8 cellular contexts compared by ENCODE assay signal in the genomic region with DNA sequence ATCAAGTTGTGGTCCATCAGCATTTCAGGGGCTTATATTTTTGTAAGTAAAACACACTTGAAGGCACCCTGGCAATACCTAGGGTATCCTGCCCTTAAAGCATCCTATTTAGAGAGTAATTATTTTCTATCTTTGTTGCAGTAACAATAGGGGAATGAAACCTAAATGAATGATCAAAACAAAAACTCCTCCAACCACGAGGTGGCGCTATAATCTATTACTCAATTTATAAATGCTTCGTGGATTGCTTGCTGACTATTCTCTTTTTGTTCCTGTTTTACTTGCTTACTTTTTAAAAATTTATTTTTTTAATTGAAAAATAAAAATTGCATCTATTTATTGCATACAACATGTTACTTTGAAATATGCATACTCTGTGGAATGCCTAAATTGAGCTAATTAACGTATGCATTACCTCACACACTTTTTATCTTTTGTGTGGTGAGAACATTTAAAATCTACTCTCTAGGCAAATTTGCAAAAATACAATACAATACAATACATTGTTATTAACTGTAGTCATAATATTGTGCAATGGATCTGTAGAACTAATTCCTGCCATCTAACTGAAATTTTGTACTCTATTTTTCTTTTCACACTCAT.
DNase-seq lines count a peak whose midpoint lies in the region; ATAC-seq, FAIRE-seq and TF ChIP-seq lines count a peak whose summit lies in the region.

No MANE protein-coding gene starts in this region.

- CTCF ChIA-PET in AG04450 (lab: Charles Lee): interaction anchor here (0.5 to 7.1 kb wide), 16 partner anchors 8 to 346 kb away, joined by 3 to 38 read pairs (median 4); a partner anchor contains a TSS
- CTCF ChIA-PET in GM10248 (lab: Yijun Ruan, JAX): interaction anchor here (0.7 to 3.5 kb wide), 14 partner anchors 9 to 331 kb away, joined by 3 to 15 read pairs (median 4); no protein-coding TSS in a partner anchor
- CTCF ChIA-PET in GM12878 (lab: Yijun Ruan, JAX): interaction anchor here (0.5 to 5.4 kb wide), 18 partner anchors 10 to 572 kb away, joined by 3 to 33 read pairs (median 4); no protein-coding TSS in a partner anchor

- no peak overlapping the region for H2BK120ac ChIP-seq in mesenchymal stem cell (ENCODE audit: low read depth, low read length)

- no peak overlapping the region for H3K23ac ChIP-seq in mesenchymal stem cell (ENCODE audit: low read length in 2 of 2)

- H2AK5ac ChIP-seq in mesenchymal stem cell (ENCODE audit: low read length, severe bottlenecking): no peak overlapping the region

- TF ChIP-seq CTCF in AG04450 (IDR thresholded peaks at IDR 0.05; ENCODE audit: low read depth, low read length): peak; percentile 55
- peak; percentile 41 for TF ChIP-seq CTCF in GM10248 (IDR thresholded peaks at IDR 0.05; ENCODE audit: control extremely low read depth, extremely low read depth, low read depth, missing control alignments)
- TF ChIP-seq CTCF in GM12878 (IDR thresholded peaks at IDR 0.05 in 2 of 3, conservative IDR thresholded peaks at IDR 0.05 in 1 of 3; ENCODE audit: control insufficient read depth in 2 of 3, extremely low read depth in 1 of 3, insufficient read depth in 1 of 3, low read depth in 3 of 3, low read length in 3 of 3): peak; percentile 45 to 50 (median 49); a peak in 5 of 6 replicates

- no peak for TF ChIP-seq POLR2A in GM12878 (IDR thresholded peaks at IDR 0.05; ENCODE audit: low read depth, low read length)

- H3K27ac ChIP-seq in AG04450 (ENCODE audit: low read depth, low read length): no peak overlapping the region
- no peak overlapping the region for H3K27ac ChIP-seq in GM12878 (ENCODE audit: control insufficient read depth, insufficient read depth)
- no peak overlapping the region for H3K27ac ChIP-seq in mesenchymal stem cell (ENCODE audit: low read length, poor library complexity, severe bottlenecking)

- no peak overlapping the region for H3K4me2 ChIP-seq in GM12878 (ENCODE audit: control insufficient read depth, insufficient read depth)
- H3K4me2 ChIP-seq in mesenchymal stem cell (ENCODE audit: low read length, poor library complexity, severe bottlenecking): no peak overlapping the region

- TF ChIP-seq EP300 in GM12878 (IDR thresholded peaks at IDR 0.05; ENCODE audit: borderline replicate concordance in 1 of 2, control insufficient read depth in 1 of 2, low read depth in 2 of 2, low read length in 2 of 2): no peak

- no peak overlapping the region for H3K14ac ChIP-seq in mesenchymal stem cell (ENCODE audit: low read length in 2 of 2)

- H2AFZ ChIP-seq in GM12878 (ENCODE audit: control insufficient read depth, low read depth, low read length) (no peak overlapping the region), mesenchymal stem cell (ENCODE audit: low read depth, low read length) (no peak overlapping the region)

- no peaks in the 10 kb centered on the region for H4K20me1 ChIP-seq in GM12878 (ENCODE audit: control insufficient read depth, insufficient read depth)

- no peak overlapping the region for H2BK5ac ChIP-seq in mesenchymal stem cell (ENCODE audit: low read depth, low read length, poor library complexity, severe bottlenecking)

- TF ChIP-seq RAD21 in GM12878 (IDR thresholded peaks at IDR 0.05; ENCODE audit: insufficient read depth, low read depth, low read length): peak; percentile 52

- no peak overlapping the region for H2BK12ac ChIP-seq in mesenchymal stem cell (ENCODE audit: low read length in 2 of 2)

- H3K79me1 ChIP-seq in mesenchymal stem cell (replicated peaks; ENCODE audit: low read length, poor library complexity, severe bottlenecking): no peaks in the 10 kb centered on the region

- no peak overlapping the region for H4K91ac ChIP-seq in mesenchymal stem cell (ENCODE audit: low read length)

- peak; percentile 31; the same call in 1 of the 3 replicates for ATAC-seq in GM12878
- ATAC-seq in GM19463 (IDR thresholded peaks at IDR 0.05; ENCODE audit: unreplicated experiment): no peak
- ATAC-seq in GM21528 (IDR thresholded peaks at IDR 0.05; ENCODE audit: low FRiP score, unreplicated experiment): no peak

- H3K4ac ChIP-seq in mesenchymal stem cell (ENCODE audit: low read depth in 1 of 2, low read length in 2 of 2): no peak overlapping the region

- H3K4me3 ChIP-seq in AG04450 (ENCODE audit: low read depth, low read length) (no peak overlapping the region), GM12878 (no peak overlapping the region), mesenchymal stem cell (ENCODE audit: insufficient read depth in 1 of 2, low read depth in 1 of 2, low read length in 2 of 2) (no peak overlapping the region)

- no peak for DNase-seq in AG04450 (ENCODE audit: low read depth, low spot score)
- DNase-seq in GM10248 (ENCODE audit: extremely low spot score): peak; percentile 19
- peak; percentile 32 for DNase-seq in NCI-H2081 treated with DMSO at 0.1 percent for 48 hours (lab: John Stamatoyannopoulos, UW)
- DNase-seq in GM12878 (ENCODE audit: low read depth, low spot score): no peak
- peak; percentile 57 for DNase-seq in mesenchymal stem cell
- no peak for DNase-seq in D341Med (ENCODE audit: low spot score)

- intact Hi-C loops in GM12878 (cut with micrococcal nuclease; ENCODE audit: unreplicated experiment): loop anchor here (1.0 to 5.0 kb wide), 3 partner anchors 138 to 515 kb away; no protein-coding TSS in a partner anchor

- H3K9ac ChIP-seq in GM12878 (ENCODE audit: control insufficient read depth, insufficient read depth, low read length) (no peak overlapping the region), mesenchymal stem cell (ENCODE audit: low read length) (peak overlapping the region; percentile 58)

- no peak overlapping the region for H4K8ac ChIP-seq in mesenchymal stem cell (ENCODE audit: low read length)

- no peak overlapping the region for H3K18ac ChIP-seq in mesenchymal stem cell (ENCODE audit: low read depth in 1 of 2, low read length in 2 of 2)

- RAD21 ChIA-PET in GM12878 (lab: Charles Lee; ENCODE audit: unreplicated experiment): interaction anchor here (1.0 to 2.3 kb wide), 2 partner anchors 51 to 175 kb away, joined by 3 to 6 read pairs; no protein-coding TSS in a partner anchor

- 23% methylated on average over 4 of the region's 4 CpGs for WGBS in GM12878 (ENCODE audit: insufficient coverage, insufficient replicate concordance, low lambda C conversion rate, missing lambda C conversion rate)
- 17% methylated on average over 3 of the region's 4 CpGs for WGBS in mesenchymal stem cell

- POLR2A ChIA-PET in AG04450 (lab: Yijun Ruan, JAX) (no interaction called here), GM10248 (lab: Yijun Ruan, JAX) (no interaction called here), GM12878 (lab: Charles Lee) (no interaction called here)

- no TSS peak for BruUV-seq in GM12878 (replicated peaks; lab: Mats Ljungman, UMichigan)

- H3K4me1 ChIP-seq in GM12878 (ENCODE audit: control insufficient read depth, insufficient read depth, low read length) (no peaks in the 10 kb centered on the region; the same call in 1 of the 2 replicates), mesenchymal stem cell (ENCODE audit: control insufficient read depth, insufficient read depth, low read depth, low read length) (no peaks in the 10 kb centered on the region)

- H3K79me2 ChIP-seq in GM12878 (ENCODE audit: control insufficient read depth, insufficient read depth, low read length): no peaks in the 10 kb centered on the region

- H3K9me3 ChIP-seq in AG04450 (ENCODE audit: control insufficient read depth, insufficient read depth, low read length) (no peaks in the 10 kb centered on the region), GM12878 (replicated peaks; ENCODE audit: control insufficient read depth, insufficient read depth, low read length) (no peaks in the 10 kb centered on the region), mesenchymal stem cell (ENCODE audit: control insufficient read depth, low read length) (no peaks in the 10 kb centered on the region)

- in situ Hi-C loops in GM12878 (cut with MboI): no loop called here

- SMC1A ChIA-PET in GM12878 (lab: Charles Lee; ENCODE audit: uncharacterized antibody, unreplicated experiment): interaction anchor here (0.6 to 2.3 kb wide), 7 partner anchors 9 to 296 kb away, joined by 3 to 8 read pairs (median 3); no protein-coding TSS in a partner anchor

- no peaks in the 10 kb centered on the region for H3K36me3 ChIP-seq in GM12878 (ENCODE audit: control insufficient read depth in 2 of 2, insufficient read depth in 2 of 2, low read length in 1 of 2)
- H3K36me3 ChIP-seq in mesenchymal stem cell (ENCODE audit: control insufficient read depth in 1 of 2, insufficient read depth in 2 of 2, low read depth in 1 of 2, low read length in 2 of 2): no peaks in the 10 kb centered on the region

- H3K27me3 ChIP-seq in AG04450 (ENCODE audit: control insufficient read depth, insufficient read depth, low read length) (no peaks in the 10 kb centered on the region), GM12878 (replicated peaks in 1 of 2; ENCODE audit: control insufficient read depth in 2 of 2, insufficient read depth in 2 of 2, low read length in 1 of 2) (peaks cover 0 to 1% of the 10 kb centered on the region in 2 experiments; a peak in 1 of 4 replicates), mesenchymal stem cell (ENCODE audit: control insufficient read depth in 1 of 2, insufficient read depth in 1 of 2, low read length in 2 of 2) (no peaks in the 10 kb centered on the region)

- H2BK15ac ChIP-seq in mesenchymal stem cell (ENCODE audit: low read depth, poor library complexity, severe bottlenecking): no peak overlapping the region

- FAIRE-seq in GM12878 (lab: Jason Lieb, UNC): no peak

TF ChIP-seq in GM12878, 131 proteins besides CTCF, POLR2A, EP300 and RAD21 (continues in another document):
- TF ChIP-seq GABPA (IDR thresholded peaks at IDR 0.05; ENCODE audit: low read depth) (no peak), ZNF24 (IDR thresholded peaks at IDR 0.05) (no peak), IKZF1 (conservative IDR thresholded peaks at IDR 0.05) (no peak), RAD51 (IDR thresholded peaks at IDR 0.05) (no peak), SMC3 (IDR thresholded peaks at IDR 0.05; ENCODE audit: borderline replicate concordance, low read length) (peak; percentile 39; the same call in 1 of the 2 replicates), MYB (IDR thresholded peaks at IDR 0.05; ENCODE audit: borderline replicate concordance, low read depth, low read length) (no peak)
- TF ChIP-seq, protein P1, sequence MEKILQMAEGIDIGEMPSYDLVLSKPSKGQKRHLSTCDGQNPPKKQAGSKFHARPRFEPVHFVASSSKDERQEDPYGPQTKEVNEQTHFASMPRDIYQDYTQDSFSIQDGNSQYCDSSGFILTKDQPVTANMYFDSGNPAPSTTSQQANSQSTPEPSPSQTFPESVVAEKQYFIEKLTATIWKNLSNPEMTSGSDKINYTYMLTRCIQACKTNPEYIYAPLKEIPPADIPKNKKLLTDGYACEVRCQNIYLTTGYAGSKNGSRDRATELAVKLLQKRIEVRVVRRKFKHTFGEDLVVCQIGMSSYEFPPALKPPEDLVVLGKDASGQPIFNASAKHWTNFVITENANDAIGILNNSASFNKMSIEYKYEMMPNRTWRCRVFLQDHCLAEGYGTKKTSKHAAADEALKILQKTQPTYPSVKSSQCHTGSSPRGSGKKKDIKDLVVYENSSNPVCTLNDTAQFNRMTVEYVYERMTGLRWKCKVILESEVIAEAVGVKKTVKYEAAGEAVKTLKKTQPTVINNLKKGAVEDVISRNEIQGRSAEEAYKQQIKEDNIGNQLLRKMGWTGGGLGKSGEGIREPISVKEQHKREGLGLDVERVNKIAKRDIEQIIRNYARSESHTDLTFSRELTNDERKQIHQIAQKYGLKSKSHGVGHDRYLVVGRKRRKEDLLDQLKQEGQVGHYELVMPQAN (conservative IDR thresholded peaks at IDR 0.05): no peak

Comparison
In these comparisons a context has a peak if more than half of its experiments do, and no peak if none do; other contexts are left out.
1. DNase-seq: peak in GM10248 (single experiment), NCI-H2081 treated with DMSO at 0.1 percent for 48 hours (single experiment) and mesenchymal stem cell (single experiment); none in AG04450 (single experiment), GM12878 (single experiment) and D341Med (single experiment).
2. Peak in every context shown above with its lines, with median percentiles within 50 percentile points of each other: CTCF ChIP-seq.